8 cellular contexts compared by ENCODE assay signal in genomic region chr20:29753410-29753715, GRCh38.
A peak's percentile ranks its signal among the peaks of the same experiment; 100 is the strongest.
DNase-seq lines count a peak whose midpoint lies in the region; FAIRE-seq and TF ChIP-seq lines count a peak whose summit lies in the region.
"Not testable (repeated sequence)": the region's sequence is repeated elsewhere in the genome, so short reads cannot be mapped to it uniquely, and the experiment has no call there.

No MANE protein-coding gene starts in this region.

- peak overlapping the region; percentile 87 for H3K27ac Mint-ChIP-seq in T-helper 1 cell treated with Interleukin-12 subunit alpha and Interleukin-12 subunit beta and Interleukin-4 antibody, amounts not matched to agents 30 μg/mL and 1 μg/mL, for 36 hours

- H3K4me3 Mint-ChIP-seq in T-helper 1 cell treated with Interleukin-12 subunit alpha and Interleukin-12 subunit beta and Interleukin-4 antibody, amounts not matched to agents 30 μg/mL and 1 μg/mL, for 36 hours, result peak overlapping the region; percentile 36

- not testable (repeated sequence) for H3K27me3 Mint-ChIP-seq in T-helper 1 cell treated with Interleukin-12 subunit alpha and Interleukin-12 subunit beta and Interleukin-4 antibody, amounts not matched to agents 30 μg/mL and 1 μg/mL, for 36 hours (ENCODE audit: low read depth)

- not testable (repeated sequence) for H3K27me3 ChIP-seq in BE2C; small intestine (ENCODE audit: control insufficient read depth in 2 of 2, insufficient read depth in 2 of 2, low read length in 2 of 2)

- not testable (repeated sequence) for H3K9me3 ChIP-seq in BE2C; small intestine (ENCODE audit: control insufficient read depth, low read depth)

- H3K27ac ChIP-seq in small intestine (ENCODE audit: low read depth in 1 of 2, low read length in 1 of 2), result not testable (repeated sequence)

- H3K4me1 ChIP-seq in BE2C; small intestine (ENCODE audit: control insufficient read depth in 2 of 2, insufficient read depth in 1 of 2, low read depth in 1 of 2, low read length in 1 of 2): not testable (repeated sequence)

- 24 to 46% (median 38%) methylated on average over 12 to 15 of the region's 15 CpGs for WGBS in small intestine, 3 donors

- H3K4me1 Mint-ChIP-seq in T-helper 1 cell treated with Interleukin-12 subunit alpha and Interleukin-12 subunit beta and Interleukin-4 antibody, amounts not matched to agents 30 μg/mL and 1 μg/mL, for 36 hours (ENCODE audit: low read depth), result peaks cover 13% of the 10 kb centered on the region

- not testable (repeated sequence) for FAIRE-seq in small intestine (lab: Jason Lieb, UNC)

- H3K36me3 ChIP-seq in BE2C; small intestine (ENCODE audit: control insufficient read depth in 2 of 2, insufficient read depth in 2 of 2, low read length in 2 of 2): not testable (repeated sequence)

- TF ChIP-seq CTCF in BE2C (IDR thresholded peaks at IDR 0.05; ENCODE audit: low read depth, low read length), result peak; percentile 44
- TF ChIP-seq CTCF in fibroblast of pulmonary artery (IDR thresholded peaks at IDR 0.05; ENCODE audit: low read length, missing control alignments), result not testable (repeated sequence)

- peaks cover 52% of the 10 kb centered on the region for H3K9me3 Mint-ChIP-seq in T-helper 1 cell treated with Interleukin-12 subunit alpha and Interleukin-12 subunit beta and Interleukin-4 antibody, amounts not matched to agents 30 μg/mL and 1 μg/mL, for 36 hours

- DNase-seq in BE2C (peak; percentile 44), Daoy (ENCODE audit: low read depth) (peak; percentile 31), NCI-H146 (lab: John Stamatoyannopoulos, UW) (peak; percentile 40), NCI-H748 (lab: John Stamatoyannopoulos, UW; ENCODE audit: unreplicated experiment) (peak; percentile 92), activated T-cell treated with anti-CD3 and anti-CD28 coated beads for 48 hours (ENCODE audit: low read depth) (peak; percentile 16), fibroblast of pulmonary artery (ENCODE audit: low read depth) (peak; percentile 1), small intestine (peak; percentile 5)

- not testable (repeated sequence) for H3K4me3 ChIP-seq in BE2C (ENCODE audit: low read depth, low read length); fibroblast of pulmonary artery (replicated peaks; ENCODE audit: low read depth, low read length); small intestine (ENCODE audit: low read depth in 1 of 2, low read length in 2 of 2)

- H3K36me3 Mint-ChIP-seq in T-helper 1 cell treated with Interleukin-12 subunit alpha and Interleukin-12 subunit beta and Interleukin-4 antibody, amounts not matched to agents 30 μg/mL and 1 μg/mL, for 36 hours (ENCODE audit: low read depth), result peaks cover 11% of the 10 kb centered on the region

Comparison
In these comparisons a context has a peak if more than half of its experiments do, and no peak if none do; other contexts are left out.
1. DNase-seq: peak in every context shown above with its lines; median percentile 92 in NCI-H748; 44 in BE2C; 40 in NCI-H146; 31 in Daoy; 16 in activated T-cell treated with anti-CD3 and anti-CD28 coated beads for 48 hours; 5 in small intestine; 1 in fibroblast of pulmonary artery.